ENCODE assay signal across 14 cellular contexts in genomic region chr4:6465985-6466384, GRCh38. TPM values are rescaled to one million over a fixed set of nuclear protein-coding genes. Genes with fewer than 3 reads are reported as not detected.
"Had no signal": no experiment of that assay in that cellular context is flagged by ENCODE, and none has a peak within 500 bp of the region (broad histone marks: within the 10 kb centered on the region; RNA-seq: fewer than 3 reads in every experiment).

No MANE protein-coding gene starts in this region.

- H3K4me3 ChIP-seq: ascending aorta had no signal

- H3K36me3 ChIP-seq: ascending aorta had no signal

- H3K4me1 ChIP-seq: parathyroid adenoma had no signal

- ATAC-seq: activated CD8-positive, alpha-beta T cell treated with anti-CD3 and anti-CD28 coated beads, Interleukin-2, amount 10 ng/mL, durations not matched to agents 7 days and 5 days; naive thymus-derived CD4-positive, alpha-beta T cell had no signal

- DNase-seq: activated CD4-positive, alpha-beta T cell treated with anti-CD3 and anti-CD28 coated beads for 4 hours; activated CD8-positive, alpha-beta T cell treated with anti-CD3 and anti-CD28 coated beads, Interleukin-2, amount 10 ng/mL, durations not matched to agents 7 days and 5 days; activated effector memory CD4-positive, alpha-beta T cell treated with Interleukin-2 at 50 U/mL for 16 hours; activated naive CD4-positive, alpha-beta T cell treated with anti-CD3 and anti-CD28 coated beads, Interleukin-2, amount 50 U/mL, for 16 hours; cerebellar nuclear complex; effector memory CD4-positive, alpha-beta T cell; immature natural killer cell; naive thymus-derived CD4-positive, alpha-beta T cell; stimulated activated CD4-positive, alpha-beta T cell treated with anti-CD3 and anti-CD28 coated beads, Interleukin-2, amount 100 ng/mL, for 24 hours; stimulated activated naive CD4-positive, alpha-beta T cell treated with Interleukin-2 at 50 U/mL for 16 hours; trophoblast cell had no signal

- H3K27ac ChIP-seq: ascending aorta, parathyroid adenoma had no signal

- H3K79me2 ChIP-seq: parathyroid adenoma had no signal

- H2AFZ ChIP-seq: parathyroid adenoma had no signal

- H3K9me3 ChIP-seq: ascending aorta had no signal

RNA-seq across cellular contexts. Expression of gene PPP2R2C, which starts 6.4 kb away (rescaled TPM):
- total RNA-seq: activated CD8-positive, alpha-beta T cell treated with anti-CD3 and anti-CD28 coated beads, Interleukin-2, amount 10 ng/mL, durations not matched to agents 7 days and 5 days; fibroblast of villous mesenchyme; naive thymus-derived CD4-positive, alpha-beta T cell had no signal
- polyA plus RNA-seq: immature natural killer cell; naive thymus-derived CD4-positive, alpha-beta T cell had no signal
